ENCODE assay signal across 15 cellular contexts in genomic region chr10:28120043-28120749, GRCh38.
A peak's percentile ranks its signal among the peaks of the same experiment; 100 is the strongest.
DNase-seq lines count a peak whose midpoint lies in the region; TF ChIP-seq lines count a peak whose summit lies in the region.
"Had no signal": no experiment of that assay in that cellular context is flagged by ENCODE, and none has a peak within 500 bp of the region (broad histone marks: within the 10 kb centered on the region; RNA-seq: fewer than 3 reads in every experiment).

No MANE protein-coding gene starts in this region.

- H3K4me1 Mint-ChIP-seq in chondrocyte (ENCODE audit: low read depth): peaks cover 54% of the 10 kb centered on the region
- H3K4me1 Mint-ChIP-seq in nephron progenitor cell: peaks cover 14% of the 10 kb centered on the region
- H3K4me1 Mint-ChIP-seq: CD14-positive monocyte had no signal

- H3K4me3 Mint-ChIP-seq in chondrocyte (ENCODE audit: unreplicated experiment): no peak overlapping the region
- H3K4me3 Mint-ChIP-seq in nephron progenitor cell: no peak overlapping the region
- H3K4me3 Mint-ChIP-seq: CD14-positive monocyte, natural killer cell had no signal

- H3K9me3 Mint-ChIP-seq in chondrocyte (ENCODE audit: low read depth) (no peaks in the 10 kb centered on the region), nephron progenitor cell (no peaks in the 10 kb centered on the region)
- H3K9me3 Mint-ChIP-seq: CD14-positive monocyte, natural killer cell had no signal

- H3K27me3 Mint-ChIP-seq in chondrocyte (ENCODE audit: low read depth): no peaks in the 10 kb centered on the region
- no peaks in the 10 kb centered on the region for H3K27me3 Mint-ChIP-seq in nephron progenitor cell (ENCODE audit: low read depth, poor library complexity)

- H3K36me3 Mint-ChIP-seq in chondrocyte (ENCODE audit: low read depth): peaks cover 4% of the 10 kb centered on the region
- H3K36me3 Mint-ChIP-seq in nephron progenitor cell (ENCODE audit: low read depth): no peaks in the 10 kb centered on the region
- H3K36me3 Mint-ChIP-seq: natural killer cell had no signal

- DNase-seq in H4 (ENCODE audit: low spot score): peak; percentile 58
- peak; percentile 2 for DNase-seq in NCI-H460 (ENCODE audit: extremely low read depth, low read depth)
- DNase-seq in chondrocyte (ENCODE audit: low spot score): no peak
- DNase-seq in nephron progenitor cell: no peak
- no peak for DNase-seq in cortex of kidney (lab: John Stamatoyannopoulos, UW)
- no peak for DNase-seq in DMS153 treated with DMSO at 0.1 percent for 48 hours (lab: John Stamatoyannopoulos, UW; ENCODE audit: unreplicated experiment)
- DNase-seq in globus pallidus (ENCODE audit: low spot score): no peak
- DNase-seq in NOMO-1 (lab: John Stamatoyannopoulos, UW; ENCODE audit: unreplicated experiment in 2 of 2): no peak
- DNase-seq: amniotic stem cell; effector CD4-positive, alpha-beta T cell; glutamatergic neuron; left cardiac atrium; natural killer cell; NCI-H146 had no signal

- peak overlapping the region; percentile 88 for H3K27ac Mint-ChIP-seq in chondrocyte (ENCODE audit: unreplicated experiment)
- peak overlapping the region; percentile 43 for H3K27ac Mint-ChIP-seq in nephron progenitor cell
- H3K27ac Mint-ChIP-seq: CD14-positive monocyte, natural killer cell had no signal

- no peak for TF ChIP-seq CTCF in chondrocyte (IDR thresholded peaks at IDR 0.05)
- TF ChIP-seq CTCF in nephron progenitor cell (IDR thresholded peaks at IDR 0.05): no peak

Comparison
In these comparisons a context has a peak if more than half of its experiments do, and no peak if none do; other contexts are left out.
1. DNase-seq: peak in H4 (single experiment) and NCI-H460 (single experiment); none in chondrocyte (single experiment), nephron progenitor cell (single experiment), cortex of kidney (single experiment), DMS153 treated with DMSO at 0.1 percent for 48 hours (single experiment), globus pallidus (single experiment) and NOMO-1 (0 of 2).